In the genomic region with DNA sequence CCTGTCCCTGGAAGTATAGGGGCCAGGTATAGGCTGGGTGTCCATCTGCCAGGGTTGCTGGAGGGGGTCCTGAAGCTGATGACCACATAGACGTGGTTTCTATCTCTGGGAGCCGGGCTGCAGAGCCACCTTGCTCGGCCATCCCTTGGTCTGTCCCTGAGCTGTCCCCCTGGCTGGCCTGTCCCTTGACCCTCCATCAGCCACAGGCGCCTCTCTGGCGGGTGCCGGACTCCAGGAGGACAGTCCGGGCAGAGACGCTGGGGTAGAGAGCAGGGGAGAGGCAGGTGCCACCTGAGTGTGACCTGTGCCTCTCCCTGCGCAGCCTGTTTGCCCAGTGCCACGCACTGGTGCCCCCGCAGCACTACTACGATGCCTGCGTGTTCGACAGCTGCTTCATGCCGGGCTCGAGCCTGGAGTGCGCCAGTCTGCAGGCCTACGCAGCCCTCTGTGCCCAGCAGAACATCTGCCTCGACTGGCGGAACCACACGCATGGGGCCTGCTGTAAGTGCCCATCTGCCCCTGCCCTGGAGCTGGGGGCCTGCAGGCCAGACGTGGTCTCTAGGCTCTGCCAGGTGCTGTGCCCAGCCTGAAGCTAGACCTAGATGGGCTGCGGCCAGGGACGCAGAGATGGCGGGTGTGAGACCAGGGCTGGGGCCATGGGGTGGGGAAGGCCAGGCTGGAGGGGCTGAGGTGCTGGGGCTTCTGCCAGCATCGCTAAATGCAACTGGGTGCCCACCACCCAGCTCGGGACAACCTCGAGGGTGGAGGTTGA, we compare ENCODE assay signal across 25 cellular contexts. TPM values are rescaled to one million over a fixed set of nuclear protein-coding genes. Genes with fewer than 3 reads are reported as not detected.
"Had no signal": no experiment of that assay in that cellular context is flagged by ENCODE, and none has a peak within 500 bp of the region (broad histone marks: within the 10 kb centered on the region; RNA-seq: fewer than 3 reads in every experiment).

No MANE protein-coding gene starts in this region.

- DNase-seq: effector memory CD4-positive, alpha-beta T cell; hippocampal formation; kidney glomerular epithelial cell; nephron progenitor cell; sigmoid colon; stimulated activated CD4-positive, alpha-beta T cell treated with anti-CD3 and anti-CD28 coated beads, Interleukin-12 subunit alpha, Interleukin-12 subunit beta, amount 100 ng/mL, for 4 hours; stimulated activated naive CD4-positive, alpha-beta T cell; stomach; substantia nigra; transverse colon had no signal

- ATAC-seq: esophagus mucosa, heart left ventricle, left lobe of liver, lower lobe of right lung had no signal

- H3K27me3 ChIP-seq: neutrophil, transverse colon had no signal

- H3K9me3 ChIP-seq: heart left ventricle, lower lobe of right lung, neutrophil, sigmoid colon, stomach, thoracic aorta, transverse colon had no signal

- H3K36me3 ChIP-seq: heart left ventricle, lower lobe of right lung, neutrophil, sigmoid colon, stomach, thoracic aorta, transverse colon had no signal

- H3K27ac ChIP-seq: heart left ventricle, lower lobe of right lung, neutrophil, sigmoid colon, skin epidermis, stomach, thoracic aorta, transverse colon had no signal

- H3K4me1 ChIP-seq: heart left ventricle, lower lobe of right lung, sigmoid colon, stomach, transverse colon had no signal

- FAIRE-seq: endometrium, frontal cortex had no signal

- H3K4me3 ChIP-seq: heart left ventricle, lower lobe of right lung, sigmoid colon, skin epidermis, stomach, thoracic aorta, transverse colon had no signal

RNA-seq across cellular contexts. Expression of gene MUC2, which starts 29.9 kb away (rescaled TPM):
- total RNA-seq: fibroblast of lung, frontal cortex, glomerular endothelial cell, lower lobe of right lung, osteoblast, pulmonary artery endothelial cell, thoracic aorta had no signal
- polyA plus RNA-seq: fibroblast of lung, stomach had no signal

RNA-seq across cellular contexts. Expression of gene MUC5AC, which starts 53.2 kb away (rescaled TPM):
- total RNA-seq: esophagus mucosa, fibroblast of lung, frontal cortex, glomerular endothelial cell, heart left ventricle, mesothelial cell of epicardium, osteoblast, pulmonary artery endothelial cell, transverse colon, ureter had no signal
- polyA plus RNA-seq: fibroblast of lung, heart left ventricle had no signal
